In genomic region chr11:63760487-63761079, GRCh38 we compare ENCODE assay signal across 15 cellular contexts.
"Had no signal": no experiment of that assay in that cellular context is flagged by ENCODE, and none has a peak within 500 bp of the region (broad histone marks: within the 10 kb centered on the region; RNA-seq: fewer than 3 reads in every experiment).

No MANE protein-coding gene starts in this region.

- H3K9me3 ChIP-seq: ovary, thoracic aorta, uterus had no signal

- H3K4me3 ChIP-seq: ovary, thoracic aorta, uterus had no signal

- DNase-seq: activated CD4-positive, alpha-beta T cell treated with anti-CD3 and anti-CD28 coated beads, Interleukin-2, amount 50 U/mL, for 4 hours; activated CD8-positive, alpha-beta memory T cell treated with anti-CD3 and anti-CD28 coated beads, Interleukin-2, amount 10 ng/mL, durations not matched to agents 7 days and 5 days; activated effector memory CD4-positive, alpha-beta T cell treated with Interleukin-2 at 50 U/mL for 16 hours; activated T-cell treated with anti-CD3 and anti-CD28 coated beads, Interleukin-2, amount 50 U/mL, for 24 hours; brain microvascular endothelial cell; mammary epithelial cell; natural killer cell; ovary; stimulated activated CD4-positive, alpha-beta T cell treated with anti-CD3 and anti-CD28 coated beads, Interleukin-15, amount 100 ng/mL, for 24 hours; stimulated activated CD4-positive, alpha-beta T cell treated with anti-CD3 and anti-CD28 coated beads, Interleukin-4, amount 100 ng/mL, for 24 hours; stimulated activated naive CD8-positive, alpha-beta T cell treated with anti-CD3 and anti-CD28 coated beads, Interleukin-15, amount 100 ng/mL, for 72 hours; uterus had no signal

- H3K27me3 ChIP-seq: brain microvascular endothelial cell, ovary, uterus had no signal

- ATAC-seq: activated CD4-positive, CD25-positive, alpha-beta regulatory T cell treated with anti-CD3 and anti-CD28 coated beads, Interleukin-2, amount 50 U/mL, for 24 hours; activated CD8-positive, alpha-beta memory T cell treated with anti-CD3 and anti-CD28 coated beads, Interleukin-2, amount 10 ng/mL, durations not matched to agents 7 days and 5 days; esophagus mucosa; natural killer cell; stimulated activated naive CD8-positive, alpha-beta T cell treated with anti-CD3 and anti-CD28 coated beads, Interleukin-15, amount 100 ng/mL, for 72 hours had no signal

- H3K36me3 ChIP-seq: ovary, thoracic aorta, uterus had no signal

- H3K27ac ChIP-seq: brain microvascular endothelial cell, ovary, thoracic aorta, uterus had no signal
